28 cellular contexts compared by ENCODE assay signal in the genomic region with DNA sequence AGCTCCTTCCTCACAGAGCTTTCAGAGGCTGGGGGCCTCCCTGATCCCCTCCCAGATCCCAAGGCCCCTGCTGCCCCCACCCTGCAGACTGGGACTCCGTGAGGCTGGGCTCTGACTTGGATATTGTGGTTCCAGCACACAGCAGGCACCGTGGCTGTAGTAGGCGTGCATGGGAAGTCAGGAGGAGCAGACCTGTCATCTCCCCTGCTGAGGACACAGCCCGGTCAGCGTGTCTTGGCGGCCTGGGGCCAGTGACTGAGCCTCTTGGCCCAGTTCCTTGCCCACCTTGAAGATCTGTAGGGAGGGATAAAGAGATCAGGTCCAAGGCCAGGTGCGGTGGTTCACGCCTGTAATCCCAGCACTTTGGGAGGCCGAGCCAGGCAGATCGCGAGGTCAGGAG.
"Had no signal": no experiment of that assay in that cellular context is flagged by ENCODE, and none has a peak within 500 bp of the region (broad histone marks: within the 10 kb centered on the region; RNA-seq: fewer than 3 reads in every experiment).

No MANE protein-coding gene starts in this region.

- FAIRE-seq: colon, kidney had no signal

- H3K27ac Mint-ChIP-seq: memory B cell; naive thymus-derived CD4-positive, alpha-beta T cell; nephron; stimulated activated effector memory CD8-positive, alpha-beta T cell treated with anti-CD3 and anti-CD28 coated beads, Interleukin-12 subunit alpha, Interleukin-12 subunit beta, amount 100 ng/mL, for 72 hours had no signal

- H3K9ac ChIP-seq: parathyroid adenoma had no signal

- H3K27me3 ChIP-seq: dorsolateral prefrontal cortex, gastrocnemius medialis, neutrophil, right atrium auricular region, sigmoid colon, tibial nerve, upper lobe of left lung, uterus had no signal

- H3K27me3 Mint-ChIP-seq: memory B cell had no signal

- H3K4me3 Mint-ChIP-seq: memory B cell; naive thymus-derived CD4-positive, alpha-beta T cell; nephron; stimulated activated effector memory CD8-positive, alpha-beta T cell treated with anti-CD3 and anti-CD28 coated beads, Interleukin-12 subunit alpha, Interleukin-12 subunit beta, amount 100 ng/mL, for 72 hours had no signal

- H3K36me3 ChIP-seq: gastrocnemius medialis, neutrophil, prostate gland, right atrium auricular region, sigmoid colon, thoracic aorta, tibial nerve, upper lobe of left lung, uterus had no signal

- H3K9me3 Mint-ChIP-seq: memory B cell; naive thymus-derived CD4-positive, alpha-beta T cell; nephron; stimulated activated effector memory CD8-positive, alpha-beta T cell treated with anti-CD3 and anti-CD28 coated beads, Interleukin-12 subunit alpha, Interleukin-12 subunit beta, amount 100 ng/mL, for 72 hours had no signal

- H3K4me1 ChIP-seq: parathyroid adenoma, prostate gland, right atrium auricular region, sigmoid colon, tibial nerve, uterus had no signal

- H3K36me3 Mint-ChIP-seq: memory B cell; naive thymus-derived CD4-positive, alpha-beta T cell had no signal

- H3K27ac ChIP-seq: dorsolateral prefrontal cortex, epithelial cell of prostate, gastrocnemius medialis, neutrophil, parathyroid adenoma, prostate gland, right atrium auricular region, sigmoid colon, thoracic aorta, tibial nerve, upper lobe of left lung, uterus had no signal

- H3K4me1 Mint-ChIP-seq: nephron had no signal

- ATAC-seq: esophagus mucosa; gastrocnemius medialis; left lobe of liver; naive thymus-derived CD4-positive, alpha-beta T cell; stimulated activated effector memory CD8-positive, alpha-beta T cell treated with anti-CD3 and anti-CD28 coated beads, Interleukin-12 subunit alpha, Interleukin-12 subunit beta, amount 100 ng/mL, for 72 hours had no signal

- H3K9me3 ChIP-seq: gastrocnemius medialis, neutrophil, prostate gland, right atrium auricular region, sigmoid colon, thoracic aorta, tibial nerve, upper lobe of left lung, uterus had no signal

- H3K4me3 ChIP-seq: dorsolateral prefrontal cortex, gastrocnemius medialis, lung, prostate gland, right atrium auricular region, sigmoid colon, thoracic aorta, tibial nerve, upper lobe of left lung, uterus had no signal

- DNase-seq: dorsolateral prefrontal cortex; effector CD4-positive, alpha-beta T cell; foreskin fibroblast; gastrocnemius medialis; head of caudate nucleus; kidney; midbrain; naive thymus-derived CD4-positive, alpha-beta T cell; sigmoid colon; stimulated activated CD4-positive, alpha-beta T cell treated with anti-CD3 and anti-CD28 coated beads, Interleukin-2, amount 100 ng/mL, for 24 hours; stimulated activated CD4-positive, alpha-beta T cell treated with anti-CD3 and anti-CD28 coated beads, Interleukin-4, amount 100 ng/mL, for 24 hours; stimulated activated naive CD4-positive, alpha-beta T cell treated with Interleukin-2 at 50 U/mL for 16 hours; uterus had no signal
